Comparison of ENCODE assay signal across 21 cellular contexts in genomic region chr12:3251691-3252090, GRCh38.
DNase-seq lines count a peak whose midpoint lies in the region; ATAC-seq and TF ChIP-seq lines count a peak whose summit lies in the region.
"Had no signal": no experiment of that assay in that cellular context is flagged by ENCODE, and none has a peak within 500 bp of the region (broad histone marks: within the 10 kb centered on the region; RNA-seq: fewer than 3 reads in every experiment).

No MANE protein-coding gene starts in this region.

- TF ChIP-seq CTCF in gastroesophageal sphincter (IDR thresholded peaks at IDR 0.05) (no peak), thyroid gland (IDR thresholded peaks at IDR 0.05) (no peak)
- TF ChIP-seq CTCF in activated CD8-positive, alpha-beta T cell treated with anti-CD3 and anti-CD28 coated beads for 36 hours (IDR thresholded peaks at IDR 0.05) = no peak

- H3K4me3 Mint-ChIP-seq in activated CD8-positive, alpha-beta T cell treated with anti-CD3 and anti-CD28 coated beads for 36 hours = no peak overlapping the region
- H3K4me3 Mint-ChIP-seq: activated B cell treated with CpG ODN at 0.5 μM for 24 hours; activated CD4-positive, alpha-beta memory T cell treated with anti-CD3 and anti-CD28 coated beads for 36 hours; CD4-positive, alpha-beta T cell had no signal

- H3K27ac ChIP-seq in gastroesophageal sphincter (peak overlapping the region in 3 of 4 donors; percentile 78 to 87 (median 86)), muscle layer of duodenum (ENCODE audit: low read length) (peak overlapping the region; percentile 53), thyroid gland (peak overlapping the region; percentile 1 to 52 (median 43))

- 69% methylated on average over 2 of the region's 7 CpGs; no CpG with 5 or more reads in 1 of the 2 donors for WGBS in gastroesophageal sphincter (ENCODE audit: low coverage in 1 of 2), 2 donors
- WGBS in thyroid gland, 2 donors = 70 to 84% methylated on average over 6 to 7 of the region's 7 CpGs

- H3K27me3 ChIP-seq in gastroesophageal sphincter = no peaks in the 10 kb centered on the region
- no peaks in the 10 kb centered on the region for H3K27me3 ChIP-seq in muscle layer of duodenum (ENCODE audit: low read depth, low read length)
- no peaks in the 10 kb centered on the region for H3K27me3 ChIP-seq in thyroid gland
- H3K27me3 ChIP-seq: breast epithelium, spleen, upper lobe of left lung had no signal

- TF ChIP-seq POLR2A in gastroesophageal sphincter (IDR thresholded peaks at IDR 0.05) = no peak
- TF ChIP-seq POLR2A in thyroid gland (IDR thresholded peaks at IDR 0.05) = no peak

- no peaks in the 10 kb centered on the region for H3K36me3 Mint-ChIP-seq in activated CD8-positive, alpha-beta T cell treated with anti-CD3 and anti-CD28 coated beads for 36 hours (ENCODE audit: low read depth)
- H3K36me3 Mint-ChIP-seq: activated CD4-positive, alpha-beta memory T cell treated with anti-CD3 and anti-CD28 coated beads for 36 hours had no signal

- DNase-seq in NCI-H524 treated with DMSO at 0.1 percent for 48 hours (lab: John Stamatoyannopoulos, UW) (peak; percentile 16), thyroid gland (peak in 1 of 2 donors; percentile 22), ureter (ENCODE audit: low spot score) (no peak)
- DNase-seq in activated CD8-positive, alpha-beta T cell treated with anti-CD3 and anti-CD28 coated beads for 36 hours = no peak
- DNase-seq: activated B cell treated with CpG ODN at 0.5 μM for 24 hours; activated CD4-positive, alpha-beta memory T cell treated with anti-CD3 and anti-CD28 coated beads for 36 hours; activated gamma-delta T cell; CD4-positive, alpha-beta T cell; H7; NCI-H1417 treated with DMSO at 0.1 percent for 48 hours; NCI-H2171; NCI-H526 treated with DMSO at 0.1 percent for 48 hours; spleen; stimulated activated CD4-positive, alpha-beta T cell treated with anti-CD3 and anti-CD28 coated beads, Interleukin-4, amount 100 ng/mL, for 1 hour; stimulated activated naive CD8-positive, alpha-beta T cell treated with anti-CD3 and anti-CD28 coated beads, Interleukin-15, Interleukin-2, amounts not matched to agents 100 U/mL and 50 U/mL, for 24 hours; T1000 had no signal

- H3K4me3 ChIP-seq in gastroesophageal sphincter (no peak overlapping the region), muscle layer of duodenum (ENCODE audit: low read depth in 1 of 2, low read length in 2 of 2) (peak overlapping the region in 1 of 2 donors; percentile 8), thyroid gland (replicated peaks in 1 of 3) (no peak overlapping the region)
- H3K4me3 ChIP-seq: breast epithelium, spleen, upper lobe of left lung had no signal

- POLR2A ChIA-PET in activated CD8-positive, alpha-beta T cell treated with anti-CD3 and anti-CD28 coated beads for 36 hours (lab: Charles Lee) = no interaction called here

- ATAC-seq in gastroesophageal sphincter (no peak), GM21529 (IDR thresholded peaks at IDR 0.05; ENCODE audit: unreplicated experiment) (no peak)
- ATAC-seq in activated CD8-positive, alpha-beta T cell treated with anti-CD3 and anti-CD28 coated beads for 36 hours = no peak
- ATAC-seq: stimulated activated naive CD8-positive, alpha-beta T cell treated with anti-CD3 and anti-CD28 coated beads, Interleukin-15, Interleukin-2, amounts not matched to agents 100 U/mL and 50 U/mL, for 24 hours had no signal

- H3K9me3 ChIP-seq in gastroesophageal sphincter (no peaks in the 10 kb centered on the region), muscle layer of duodenum (ENCODE audit: control insufficient read depth in 1 of 2, low read length in 2 of 2) (no peaks in the 10 kb centered on the region), thyroid gland (no peaks in the 10 kb centered on the region)
- H3K9me3 ChIP-seq: breast epithelium, spleen, upper lobe of left lung had no signal

- H3K27me3 Mint-ChIP-seq in activated CD8-positive, alpha-beta T cell treated with anti-CD3 and anti-CD28 coated beads for 36 hours = peaks cover 4% of the 10 kb centered on the region
- H3K27me3 Mint-ChIP-seq: activated B cell treated with CpG ODN at 0.5 μM for 24 hours; activated CD4-positive, alpha-beta memory T cell treated with anti-CD3 and anti-CD28 coated beads for 36 hours; CD4-positive, alpha-beta T cell had no signal

- intact Hi-C loops in thyroid gland (cut with DNase I) = no loop called here
- intact Hi-C loops in activated CD8-positive, alpha-beta T cell treated with anti-CD3 and anti-CD28 coated beads for 36 hours (cut with micrococcal nuclease) = no loop called here

- CTCF ChIA-PET in activated CD8-positive, alpha-beta T cell treated with anti-CD3 and anti-CD28 coated beads for 36 hours (lab: Charles Lee) = interaction anchor here (0.9 kb wide), 1 partner anchor 48 kb away, joined by 3 read pairs; no protein-coding TSS in a partner anchor

- no peak overlapping the region for H3K27ac Mint-ChIP-seq in activated CD8-positive, alpha-beta T cell treated with anti-CD3 and anti-CD28 coated beads for 36 hours
- H3K27ac Mint-ChIP-seq: activated B cell treated with CpG ODN at 0.5 μM for 24 hours; activated CD4-positive, alpha-beta memory T cell treated with anti-CD3 and anti-CD28 coated beads for 36 hours; CD4-positive, alpha-beta T cell had no signal

- H3K9me3 Mint-ChIP-seq in activated CD8-positive, alpha-beta T cell treated with anti-CD3 and anti-CD28 coated beads for 36 hours = no peaks in the 10 kb centered on the region
- H3K9me3 Mint-ChIP-seq: activated B cell treated with CpG ODN at 0.5 μM for 24 hours; activated CD4-positive, alpha-beta memory T cell treated with anti-CD3 and anti-CD28 coated beads for 36 hours; CD4-positive, alpha-beta T cell had no signal

- no peak for TF ChIP-seq EP300 in gastroesophageal sphincter (IDR thresholded peaks at IDR 0.05)

- H3K36me3 ChIP-seq in gastroesophageal sphincter (no peaks in the 10 kb centered on the region), muscle layer of duodenum (ENCODE audit: control insufficient read depth in 1 of 2, insufficient read depth in 2 of 2, low read length in 2 of 2) (no peaks in the 10 kb centered on the region), thyroid gland (no peaks in the 10 kb centered on the region)
- H3K36me3 ChIP-seq: breast epithelium, spleen, upper lobe of left lung had no signal

- H3K4me1 ChIP-seq in gastroesophageal sphincter = peaks cover 3 to 57% (median 27%) of the 10 kb centered on the region in 3 donors
- peaks cover 0 to 35% of the 10 kb centered on the region in 2 donors for H3K4me1 ChIP-seq in muscle layer of duodenum (ENCODE audit: control insufficient read depth in 1 of 2, insufficient read depth in 2 of 2, low read length in 2 of 2)
- peaks cover 0 to 20% of the 10 kb centered on the region in 2 donors for H3K4me1 ChIP-seq in thyroid gland

- peaks cover 5% of the 10 kb centered on the region for H3K4me1 Mint-ChIP-seq in activated CD8-positive, alpha-beta T cell treated with anti-CD3 and anti-CD28 coated beads for 36 hours (ENCODE audit: low read depth)
